8 cellular contexts compared by ENCODE assay signal in the genomic region with DNA sequence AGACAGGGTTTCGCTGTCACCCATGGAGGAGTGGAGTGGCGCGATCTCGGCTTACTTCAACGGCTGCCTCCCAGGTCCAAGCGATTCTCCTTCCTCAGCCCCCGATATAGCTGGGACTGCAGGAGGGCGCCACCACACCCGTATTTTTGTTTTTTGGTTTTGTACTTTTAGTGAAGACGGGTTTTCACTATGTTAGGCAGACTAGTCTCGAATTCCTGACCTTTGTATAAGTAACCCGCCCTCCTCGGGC.
DNase-seq lines count a peak whose midpoint lies in the region; ATAC-seq and TF ChIP-seq lines count a peak whose summit lies in the region.

No MANE protein-coding gene starts in this region.

- peak overlapping the region; percentile 99 for H3K27ac Mint-ChIP-seq in activated CD8-positive, alpha-beta T cell treated with anti-CD3 and anti-CD28 coated beads for 36 hours

- H3K27me3 ChIP-seq in BJ (ENCODE audit: control insufficient read depth, insufficient read depth, low read length): no peaks in the 10 kb centered on the region

- peaks cover 31% of the 10 kb centered on the region for H3K4me1 Mint-ChIP-seq in activated CD8-positive, alpha-beta T cell treated with anti-CD3 and anti-CD28 coated beads for 36 hours (ENCODE audit: low read depth)

- peak; percentile 11 for ATAC-seq in GM18870 (IDR thresholded peaks at IDR 0.05; ENCODE audit: unreplicated experiment)
- ATAC-seq in HG03280 (IDR thresholded peaks at IDR 0.05; ENCODE audit: unreplicated experiment): peak; percentile 17
- peak; percentile 25 for ATAC-seq in activated CD8-positive, alpha-beta T cell treated with anti-CD3 and anti-CD28 coated beads for 36 hours
- ATAC-seq in stimulated activated naive CD8-positive, alpha-beta T cell treated with anti-CD3 and anti-CD28 coated beads, Interleukin-15, Interleukin-2, amounts not matched to agents 100 U/mL and 50 U/mL, for 24 hours: peak; percentile 31

- H3K36me3 Mint-ChIP-seq in activated CD8-positive, alpha-beta T cell treated with anti-CD3 and anti-CD28 coated beads for 36 hours (ENCODE audit: low read depth): peaks cover 11% of the 10 kb centered on the region

- H3K36me3 ChIP-seq in BJ (ENCODE audit: control insufficient read depth, insufficient read depth, low read length): no peaks in the 10 kb centered on the region

- peak overlapping the region; percentile 82 for H3K4me3 Mint-ChIP-seq in activated CD8-positive, alpha-beta T cell treated with anti-CD3 and anti-CD28 coated beads for 36 hours

- CTCF ChIA-PET in BJ (lab: Yijun Ruan, JAX): interaction anchor here (0.6 to 2.8 kb wide), 5 partner anchors 12 to 284 kb away, joined by 3 to 18 read pairs (median 3); a partner anchor contains a TSS
- CTCF ChIA-PET in activated CD8-positive, alpha-beta T cell treated with anti-CD3 and anti-CD28 coated beads for 36 hours (lab: Charles Lee): interaction anchor here (1.0 to 3.0 kb wide), 9 partner anchors 10 to 73 kb away, joined by 3 to 18 read pairs (median 8); a partner anchor contains a TSS

- no peak for DNase-seq in BJ (ENCODE audit: low read depth)
- DNase-seq in activated CD8-positive, alpha-beta T cell treated with anti-CD3 and anti-CD28 coated beads for 36 hours: no peak
- no peak for DNase-seq in stimulated activated naive CD8-positive, alpha-beta T cell treated with anti-CD3 and anti-CD28 coated beads, Interleukin-15, Interleukin-2, amounts not matched to agents 100 U/mL and 50 U/mL, for 24 hours
- no peak for DNase-seq in activated gamma-delta T cell treated with Interleukin-2 at 50 U/mL for 16 hours
- DNase-seq in NCI-H2107 (lab: John Stamatoyannopoulos, UW): no peak

- no peak for TF ChIP-seq CTCF in BJ (IDR thresholded peaks at IDR 0.05; ENCODE audit: insufficient read depth, low read depth, low read length)
- TF ChIP-seq CTCF in activated CD8-positive, alpha-beta T cell treated with anti-CD3 and anti-CD28 coated beads for 36 hours (IDR thresholded peaks at IDR 0.05): no peak

- H3K27me3 Mint-ChIP-seq in activated CD8-positive, alpha-beta T cell treated with anti-CD3 and anti-CD28 coated beads for 36 hours: no peaks in the 10 kb centered on the region

- H3K4me3 ChIP-seq in BJ (ENCODE audit: low read depth, low read length) (peak overlapping the region; percentile 51), iPS-11a (ENCODE audit: low read depth, low read length) (peak overlapping the region; percentile 75)

- POLR2A ChIA-PET in BJ (lab: Charles Lee): interaction anchor here (1.0 to 3.1 kb wide), 2 partner anchors 15 to 23 kb away, joined by 6 to 24 read pairs; a partner anchor contains a TSS
- POLR2A ChIA-PET in activated CD8-positive, alpha-beta T cell treated with anti-CD3 and anti-CD28 coated beads for 36 hours (lab: Charles Lee): interaction anchor here (0.8 to 4.1 kb wide), 27 partner anchors 11 to 1616 kb away, joined by 3 to 35 read pairs (median 4); a partner anchor contains a TSS

- no peaks in the 10 kb centered on the region for H3K9me3 Mint-ChIP-seq in activated CD8-positive, alpha-beta T cell treated with anti-CD3 and anti-CD28 coated beads for 36 hours

- intact Hi-C loops in activated CD8-positive, alpha-beta T cell treated with anti-CD3 and anti-CD28 coated beads for 36 hours (cut with micrococcal nuclease): no loop called here
